ENCODE assay signal across 21 cellular contexts in genomic region chr12:114926341-114926740, GRCh38.
A peak's percentile ranks its signal among the peaks of the same experiment; 100 is the strongest.
DNase-seq lines count a peak whose midpoint lies in the region; ATAC-seq, FAIRE-seq and TF ChIP-seq lines count a peak whose summit lies in the region.
"Had no signal": no experiment of that assay in that cellular context is flagged by ENCODE, and none has a peak within 500 bp of the region (broad histone marks: within the 10 kb centered on the region; RNA-seq: fewer than 3 reads in every experiment).

No MANE protein-coding gene starts in this region.

- no peak for TF ChIP-seq CTCF in adrenal gland (IDR thresholded peaks at IDR 0.05)
- no peak for TF ChIP-seq CTCF in transverse colon (IDR thresholded peaks at IDR 0.05)
- no peak for TF ChIP-seq CTCF in spleen (IDR thresholded peaks at IDR 0.05 in 8 of 11, conservative IDR thresholded peaks at IDR 0.05 in 3 of 11)

- H3K27me3 ChIP-seq in adrenal gland (no peaks in the 10 kb centered on the region), transverse colon (no peaks in the 10 kb centered on the region), spleen (replicated peaks in 1 of 7) (no peaks in the 10 kb centered on the region)
- H3K27me3 ChIP-seq: BLaER1 had no signal

- no peaks in the 10 kb centered on the region for H3K36me3 ChIP-seq in adrenal gland (replicated peaks in 1 of 2)
- H3K36me3 ChIP-seq in transverse colon: no peaks in the 10 kb centered on the region
- no peaks in the 10 kb centered on the region for H3K36me3 ChIP-seq in spleen
- H3K36me3 ChIP-seq: BLaER1, HAP-1 had no signal

- no peak for FAIRE-seq in RCC 7860 (lab: Jason Lieb, UNC)
- FAIRE-seq: A204.1, D721Med, G401.6, GM12892, H54 had no signal

- DNase-seq in DMS153 (lab: John Stamatoyannopoulos, UW) (peak; percentile 17), DMS153 treated with DMSO at 0.1 percent for 48 hours (lab: John Stamatoyannopoulos, UW; ENCODE audit: unreplicated experiment) (no peak), adrenal gland (peak in 4 of 7 donors; percentile 41 to 64 (median 58)), left colon (no peak), transverse colon (peak; percentile 13), RCC 7860 (ENCODE audit: low spot score) (no peak), spleen (no peak)
- DNase-seq: CD4-positive, CD25-positive, alpha-beta regulatory T cell; CD8-positive, alpha-beta memory T cell; DMS 273 treated with DMSO at 0.1 percent for 48 hours; DND-41; GOT3; HFFc6 had no signal

- intact Hi-C loops in adrenal gland (cut with DNase I): no loop called here
- intact Hi-C loops in left colon (cut with DNase I, micrococcal nuclease): no loop called here
- intact Hi-C loops in transverse colon (cut with DNase I; ENCODE audit: low total_unique reads): no loop called here
- intact Hi-C loops in spleen (cut with DNase I; ENCODE audit: low total_unique reads): no loop called here

- H3K9me3 ChIP-seq in adrenal gland (replicated peaks in 1 of 3) (no peaks in the 10 kb centered on the region), transverse colon (peaks cover 0 to 4% of the 10 kb centered on the region in 2 donors), spleen (peaks cover 0 to 21% (median 11%) of the 10 kb centered on the region in 8 donors)
- H3K9me3 ChIP-seq: HAP-1 had no signal

- H3K4me3 ChIP-seq in adrenal gland: no peak overlapping the region
- no peak overlapping the region for H3K4me3 ChIP-seq in transverse colon
- H3K4me3 ChIP-seq in spleen: no peak overlapping the region
- H3K4me3 ChIP-seq: BLaER1, HAP-1 had no signal

- peak overlapping the region in 2 of 5 donors; percentile 30 to 56 for H3K27ac ChIP-seq in adrenal gland
- no peak overlapping the region for H3K27ac ChIP-seq in transverse colon
- no peak overlapping the region for H3K27ac ChIP-seq in spleen
- H3K27ac ChIP-seq: 22Rv1, BLaER1 had no signal

- peak; percentile 77 for ATAC-seq in left colon

- H3K4me1 ChIP-seq in adrenal gland (replicated peaks in 1 of 2) (peaks cover 0 to under 1% of the 10 kb centered on the region in 2 donors), transverse colon (peaks cover 0 to 3% (median 0%) of the 10 kb centered on the region in 4 donors), spleen (no peaks in the 10 kb centered on the region)
- H3K4me1 ChIP-seq: HAP-1 had no signal

- no peak for TF ChIP-seq EP300 in transverse colon (IDR thresholded peaks at IDR 0.05; ENCODE audit: low read depth)

- TF ChIP-seq POLR2A in adrenal gland (IDR thresholded peaks at IDR 0.05) (no peak), transverse colon (IDR thresholded peaks at IDR 0.05) (no peak), spleen (IDR thresholded peaks at IDR 0.05) (no peak)

- in situ Hi-C loops in transverse colon (cut with MboI; ENCODE audit: low pct_ligation_motif_present in 1 of 4, low pct_unique_long_range_greater_than_20kb in 1 of 4, low sequenced_read_pairs in 3 of 4): no loop called here

- 43 to 64% (median 48%) methylated on average over 6 of the region's 6 CpGs for WGBS in adrenal gland, 4 donors
- 66 to 80% methylated on average over 1 to 6 of the region's 6 CpGs for WGBS in transverse colon (ENCODE audit: low coverage in 1 of 2), 2 donors
- 85 to 92% (median 88%) methylated on average over 6 of the region's 6 CpGs for WGBS in spleen, 5 donors

Comparison
In these comparisons a context has a peak if more than half of its experiments do, and no peak if none do; other contexts are left out.
1. DNase-seq: peak in DMS153 (single experiment), adrenal gland (4 of 7) and transverse colon (single experiment); none in DMS153 treated with DMSO at 0.1 percent for 48 hours (single experiment), left colon (0 of 2), RCC 7860 (single experiment) and spleen (single experiment).